In the genomic region with DNA sequence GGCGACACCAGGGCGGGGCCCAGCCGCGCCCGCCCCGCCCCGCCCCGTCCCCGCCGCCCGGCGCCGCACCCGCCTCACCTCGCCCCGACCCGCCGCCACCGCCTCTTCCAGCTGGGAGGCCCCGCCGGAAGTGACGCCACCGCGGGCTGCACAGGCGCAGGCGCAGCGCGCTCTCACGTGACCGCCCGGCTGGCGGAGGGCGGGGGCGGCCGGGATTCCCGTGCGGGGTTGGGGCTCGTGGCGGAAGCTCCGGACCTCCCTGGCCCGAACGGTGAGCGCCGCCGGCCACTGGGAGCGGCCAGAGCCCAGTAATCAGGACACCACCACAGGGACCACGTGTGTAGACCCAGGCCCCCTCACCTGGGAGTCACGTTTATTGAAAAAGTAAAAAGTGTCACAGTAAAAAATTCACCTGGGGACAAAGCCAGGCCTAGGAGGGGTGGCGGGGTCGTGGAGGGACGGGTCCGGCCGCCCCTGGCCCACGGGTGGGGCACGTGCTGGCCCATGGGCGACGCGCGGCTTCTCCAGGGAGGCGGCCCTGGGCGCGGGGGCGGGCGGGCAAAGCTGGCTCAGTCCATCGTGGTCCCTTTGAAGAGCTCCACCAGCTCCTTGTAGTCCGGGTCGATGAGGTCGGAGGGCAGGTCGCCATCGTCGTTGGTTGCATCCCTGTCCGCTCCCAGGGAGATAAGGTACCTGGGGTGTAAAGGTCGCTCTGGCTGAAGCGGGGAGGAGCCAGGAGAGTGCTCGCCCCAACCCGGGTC, we compare ENCODE assay signal across 1 cellular context.
A peak's percentile ranks its signal among the peaks of the same experiment; 100 is the strongest.
TF ChIP-seq lines count a peak whose summit lies in the region.

A gene with protein sequence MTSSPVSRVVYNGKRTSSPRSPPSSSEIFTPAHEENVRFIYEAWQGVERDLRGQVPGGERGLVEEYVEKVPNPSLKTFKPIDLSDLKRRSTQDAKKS (minus strand): TSS at position 132 of the 761 bp plus-strand sequence. CDS start 8,785 bp downstream, outside the sequence.

TF ChIP-seq in K562, 482 proteins besides CTCF, POLR2A, EP300 and RAD21 (continued from another document and continues in another):
- TF ChIP-seq, protein P1, sequence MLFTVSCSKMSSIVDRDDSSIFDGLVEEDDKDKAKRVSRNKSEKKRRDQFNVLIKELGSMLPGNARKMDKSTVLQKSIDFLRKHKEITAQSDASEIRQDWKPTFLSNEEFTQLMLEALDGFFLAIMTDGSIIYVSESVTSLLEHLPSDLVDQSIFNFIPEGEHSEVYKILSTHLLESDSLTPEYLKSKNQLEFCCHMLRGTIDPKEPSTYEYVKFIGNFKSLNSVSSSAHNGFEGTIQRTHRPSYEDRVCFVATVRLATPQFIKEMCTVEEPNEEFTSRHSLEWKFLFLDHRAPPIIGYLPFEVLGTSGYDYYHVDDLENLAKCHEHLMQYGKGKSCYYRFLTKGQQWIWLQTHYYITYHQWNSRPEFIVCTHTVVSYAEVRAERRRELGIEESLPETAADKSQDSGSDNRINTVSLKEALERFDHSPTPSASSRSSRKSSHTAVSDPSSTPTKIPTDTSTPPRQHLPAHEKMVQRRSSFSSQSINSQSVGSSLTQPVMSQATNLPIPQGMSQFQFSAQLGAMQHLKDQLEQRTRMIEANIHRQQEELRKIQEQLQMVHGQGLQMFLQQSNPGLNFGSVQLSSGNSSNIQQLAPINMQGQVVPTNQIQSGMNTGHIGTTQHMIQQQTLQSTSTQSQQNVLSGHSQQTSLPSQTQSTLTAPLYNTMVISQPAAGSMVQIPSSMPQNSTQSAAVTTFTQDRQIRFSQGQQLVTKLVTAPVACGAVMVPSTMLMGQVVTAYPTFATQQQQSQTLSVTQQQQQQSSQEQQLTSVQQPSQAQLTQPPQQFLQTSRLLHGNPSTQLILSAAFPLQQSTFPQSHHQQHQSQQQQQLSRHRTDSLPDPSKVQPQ (CRISPR knock-in tag; IDR thresholded peaks at IDR 0.05; ENCODE audit: borderline replicate concordance): no peak
- TF ChIP-seq CAMTA2 (CRISPR knock-in tag; conservative IDR thresholded peaks at IDR 0.05) (no peak), KLF10 (CRISPR knock-in tag; IDR thresholded peaks at IDR 0.05) (no peak), PRMT5 (CRISPR knock-in tag; IDR thresholded peaks at IDR 0.05) (no peak), NFE2 (IDR thresholded peaks at IDR 0.05; ENCODE audit: low read depth) (no peak), ZNF3 (CRISPR knock-in tag; IDR thresholded peaks at IDR 0.05) (no peak), ZNF76 (CRISPR knock-in tag; IDR thresholded peaks at IDR 0.05; ENCODE audit: borderline replicate concordance) (no peak), ATF1 (CRISPR knock-in tag; IDR thresholded peaks at IDR 0.05) (no peak), ATF1 (tag; IDR thresholded peaks at IDR 0.05) (peak; percentile 72), STAT5B (CRISPR knock-in tag; IDR thresholded peaks at IDR 0.05) (0 out of 2 replicates have a peak, but pooled peaks have one; percentile 28), NFXL1 (CRISPR knock-in tag; IDR thresholded peaks at IDR 0.05) (no peak), ZNF589 (CRISPR knock-in tag; IDR thresholded peaks at IDR 0.05; ENCODE audit: low read depth) (peak; percentile 65; the same call in 1 of the 2 replicates), PHF20 (IDR thresholded peaks at IDR 0.05; ENCODE audit: partially characterized antibody) (peak; percentile 61), CTBP1 (IDR thresholded peaks at IDR 0.05; ENCODE audit: borderline replicate concordance) (no peak; the same call in 1 of the 2 replicates), GATAD2B (IDR thresholded peaks at IDR 0.05; ENCODE audit: borderline replicate concordance) (no peak), GTF2A2 (tag; IDR thresholded peaks at IDR 0.05) (no peak), KLF6 (CRISPR knock-in tag; IDR thresholded peaks at IDR 0.05; ENCODE audit: borderline replicate concordance) (no peak), ZNF644 (tag; IDR thresholded peaks at IDR 0.05; ENCODE audit: low read depth) (no peak; the same call in 1 of the 2 replicates), HIVEP1 (CRISPR knock-in tag; IDR thresholded peaks at IDR 0.05) (no peak), JUN (IDR thresholded peaks at IDR 0.05; ENCODE audit: borderline replicate concordance, low read depth, low read length) (0 out of 2 replicates have a peak, but pooled peaks have one; percentile 9), JUN (CRISPR knock-in tag; IDR thresholded peaks at IDR 0.05; ENCODE audit: borderline replicate concordance) (no peak; the same call in 1 of the 2 replicates), TAF15 (IDR thresholded peaks at IDR 0.05; ENCODE audit: low read depth, low read length) (no peak), CCNT2 (IDR thresholded peaks at IDR 0.05; ENCODE audit: borderline replicate concordance, extremely low read depth, insufficient read length, low read depth, low read length) (peak; percentile 92), POLR2AphosphoS2 (IDR thresholded peaks at IDR 0.05; ENCODE audit: low read length) (no peak), ZBTB1 (CRISPR knock-in tag; IDR thresholded peaks at IDR 0.05; ENCODE audit: borderline replicate concordance, low read depth) (no peak), EWSR1 (IDR thresholded peaks at IDR 0.05; ENCODE audit: borderline replicate concordance, low read depth, partially characterized antibody) (no peak)
- TF ChIP-seq, protein P2, sequence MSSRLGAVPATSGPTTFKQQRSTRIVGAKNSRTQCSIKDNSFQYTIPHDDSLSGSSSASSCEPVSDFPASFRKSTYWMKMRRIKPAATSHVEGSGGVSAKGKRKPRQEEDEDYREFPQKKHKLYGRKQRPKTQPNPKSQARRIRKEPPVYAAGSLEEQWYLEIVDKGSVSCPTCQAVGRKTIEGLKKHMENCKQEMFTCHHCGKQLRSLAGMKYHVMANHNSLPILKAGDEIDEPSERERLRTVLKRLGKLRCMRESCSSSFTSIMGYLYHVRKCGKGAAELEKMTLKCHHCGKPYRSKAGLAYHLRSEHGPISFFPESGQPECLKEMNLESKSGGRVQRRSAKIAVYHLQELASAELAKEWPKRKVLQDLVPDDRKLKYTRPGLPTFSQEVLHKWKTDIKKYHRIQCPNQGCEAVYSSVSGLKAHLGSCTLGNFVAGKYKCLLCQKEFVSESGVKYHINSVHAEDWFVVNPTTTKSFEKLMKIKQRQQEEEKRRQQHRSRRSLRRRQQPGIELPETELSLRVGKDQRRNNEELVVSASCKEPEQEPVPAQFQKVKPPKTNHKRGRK (tag; IDR thresholded peaks at IDR 0.05): no peak
- TF ChIP-seq, protein P3, sequence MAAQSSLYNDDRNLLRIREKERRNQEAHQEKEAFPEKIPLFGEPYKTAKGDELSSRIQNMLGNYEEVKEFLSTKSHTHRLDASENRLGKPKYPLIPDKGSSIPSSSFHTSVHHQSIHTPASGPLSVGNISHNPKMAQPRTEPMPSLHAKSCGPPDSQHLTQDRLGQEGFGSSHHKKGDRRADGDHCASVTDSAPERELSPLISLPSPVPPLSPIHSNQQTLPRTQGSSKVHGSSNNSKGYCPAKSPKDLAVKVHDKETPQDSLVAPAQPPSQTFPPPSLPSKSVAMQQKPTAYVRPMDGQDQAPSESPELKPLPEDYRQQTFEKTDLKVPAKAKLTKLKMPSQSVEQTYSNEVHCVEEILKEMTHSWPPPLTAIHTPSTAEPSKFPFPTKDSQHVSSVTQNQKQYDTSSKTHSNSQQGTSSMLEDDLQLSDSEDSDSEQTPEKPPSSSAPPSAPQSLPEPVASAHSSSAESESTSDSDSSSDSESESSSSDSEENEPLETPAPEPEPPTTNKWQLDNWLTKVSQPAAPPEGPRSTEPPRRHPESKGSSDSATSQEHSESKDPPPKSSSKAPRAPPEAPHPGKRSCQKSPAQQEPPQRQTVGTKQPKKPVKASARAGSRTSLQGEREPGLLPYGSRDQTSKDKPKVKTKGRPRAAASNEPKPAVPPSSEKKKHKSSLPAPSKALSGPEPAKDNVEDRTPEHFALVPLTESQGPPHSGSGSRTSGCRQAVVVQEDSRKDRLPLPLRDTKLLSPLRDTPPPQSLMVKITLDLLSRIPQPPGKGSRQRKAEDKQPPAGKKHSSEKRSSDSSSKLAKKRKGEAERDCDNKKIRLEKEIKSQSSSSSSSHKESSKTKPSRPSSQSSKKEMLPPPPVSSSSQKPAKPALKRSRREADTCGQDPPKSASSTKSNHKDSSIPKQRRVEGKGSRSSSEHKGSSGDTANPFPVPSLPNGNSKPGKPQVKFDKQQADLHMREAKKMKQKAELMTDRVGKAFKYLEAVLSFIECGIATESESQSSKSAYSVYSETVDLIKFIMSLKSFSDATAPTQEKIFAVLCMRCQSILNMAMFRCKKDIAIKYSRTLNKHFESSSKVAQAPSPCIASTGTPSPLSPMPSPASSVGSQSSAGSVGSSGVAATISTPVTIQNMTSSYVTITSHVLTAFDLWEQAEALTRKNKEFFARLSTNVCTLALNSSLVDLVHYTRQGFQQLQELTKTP (IDR thresholded peaks at IDR 0.05; ENCODE audit: low read depth in 1 of 2, partially characterized antibody in 2 of 2): no peak
- TF ChIP-seq, protein P4, sequence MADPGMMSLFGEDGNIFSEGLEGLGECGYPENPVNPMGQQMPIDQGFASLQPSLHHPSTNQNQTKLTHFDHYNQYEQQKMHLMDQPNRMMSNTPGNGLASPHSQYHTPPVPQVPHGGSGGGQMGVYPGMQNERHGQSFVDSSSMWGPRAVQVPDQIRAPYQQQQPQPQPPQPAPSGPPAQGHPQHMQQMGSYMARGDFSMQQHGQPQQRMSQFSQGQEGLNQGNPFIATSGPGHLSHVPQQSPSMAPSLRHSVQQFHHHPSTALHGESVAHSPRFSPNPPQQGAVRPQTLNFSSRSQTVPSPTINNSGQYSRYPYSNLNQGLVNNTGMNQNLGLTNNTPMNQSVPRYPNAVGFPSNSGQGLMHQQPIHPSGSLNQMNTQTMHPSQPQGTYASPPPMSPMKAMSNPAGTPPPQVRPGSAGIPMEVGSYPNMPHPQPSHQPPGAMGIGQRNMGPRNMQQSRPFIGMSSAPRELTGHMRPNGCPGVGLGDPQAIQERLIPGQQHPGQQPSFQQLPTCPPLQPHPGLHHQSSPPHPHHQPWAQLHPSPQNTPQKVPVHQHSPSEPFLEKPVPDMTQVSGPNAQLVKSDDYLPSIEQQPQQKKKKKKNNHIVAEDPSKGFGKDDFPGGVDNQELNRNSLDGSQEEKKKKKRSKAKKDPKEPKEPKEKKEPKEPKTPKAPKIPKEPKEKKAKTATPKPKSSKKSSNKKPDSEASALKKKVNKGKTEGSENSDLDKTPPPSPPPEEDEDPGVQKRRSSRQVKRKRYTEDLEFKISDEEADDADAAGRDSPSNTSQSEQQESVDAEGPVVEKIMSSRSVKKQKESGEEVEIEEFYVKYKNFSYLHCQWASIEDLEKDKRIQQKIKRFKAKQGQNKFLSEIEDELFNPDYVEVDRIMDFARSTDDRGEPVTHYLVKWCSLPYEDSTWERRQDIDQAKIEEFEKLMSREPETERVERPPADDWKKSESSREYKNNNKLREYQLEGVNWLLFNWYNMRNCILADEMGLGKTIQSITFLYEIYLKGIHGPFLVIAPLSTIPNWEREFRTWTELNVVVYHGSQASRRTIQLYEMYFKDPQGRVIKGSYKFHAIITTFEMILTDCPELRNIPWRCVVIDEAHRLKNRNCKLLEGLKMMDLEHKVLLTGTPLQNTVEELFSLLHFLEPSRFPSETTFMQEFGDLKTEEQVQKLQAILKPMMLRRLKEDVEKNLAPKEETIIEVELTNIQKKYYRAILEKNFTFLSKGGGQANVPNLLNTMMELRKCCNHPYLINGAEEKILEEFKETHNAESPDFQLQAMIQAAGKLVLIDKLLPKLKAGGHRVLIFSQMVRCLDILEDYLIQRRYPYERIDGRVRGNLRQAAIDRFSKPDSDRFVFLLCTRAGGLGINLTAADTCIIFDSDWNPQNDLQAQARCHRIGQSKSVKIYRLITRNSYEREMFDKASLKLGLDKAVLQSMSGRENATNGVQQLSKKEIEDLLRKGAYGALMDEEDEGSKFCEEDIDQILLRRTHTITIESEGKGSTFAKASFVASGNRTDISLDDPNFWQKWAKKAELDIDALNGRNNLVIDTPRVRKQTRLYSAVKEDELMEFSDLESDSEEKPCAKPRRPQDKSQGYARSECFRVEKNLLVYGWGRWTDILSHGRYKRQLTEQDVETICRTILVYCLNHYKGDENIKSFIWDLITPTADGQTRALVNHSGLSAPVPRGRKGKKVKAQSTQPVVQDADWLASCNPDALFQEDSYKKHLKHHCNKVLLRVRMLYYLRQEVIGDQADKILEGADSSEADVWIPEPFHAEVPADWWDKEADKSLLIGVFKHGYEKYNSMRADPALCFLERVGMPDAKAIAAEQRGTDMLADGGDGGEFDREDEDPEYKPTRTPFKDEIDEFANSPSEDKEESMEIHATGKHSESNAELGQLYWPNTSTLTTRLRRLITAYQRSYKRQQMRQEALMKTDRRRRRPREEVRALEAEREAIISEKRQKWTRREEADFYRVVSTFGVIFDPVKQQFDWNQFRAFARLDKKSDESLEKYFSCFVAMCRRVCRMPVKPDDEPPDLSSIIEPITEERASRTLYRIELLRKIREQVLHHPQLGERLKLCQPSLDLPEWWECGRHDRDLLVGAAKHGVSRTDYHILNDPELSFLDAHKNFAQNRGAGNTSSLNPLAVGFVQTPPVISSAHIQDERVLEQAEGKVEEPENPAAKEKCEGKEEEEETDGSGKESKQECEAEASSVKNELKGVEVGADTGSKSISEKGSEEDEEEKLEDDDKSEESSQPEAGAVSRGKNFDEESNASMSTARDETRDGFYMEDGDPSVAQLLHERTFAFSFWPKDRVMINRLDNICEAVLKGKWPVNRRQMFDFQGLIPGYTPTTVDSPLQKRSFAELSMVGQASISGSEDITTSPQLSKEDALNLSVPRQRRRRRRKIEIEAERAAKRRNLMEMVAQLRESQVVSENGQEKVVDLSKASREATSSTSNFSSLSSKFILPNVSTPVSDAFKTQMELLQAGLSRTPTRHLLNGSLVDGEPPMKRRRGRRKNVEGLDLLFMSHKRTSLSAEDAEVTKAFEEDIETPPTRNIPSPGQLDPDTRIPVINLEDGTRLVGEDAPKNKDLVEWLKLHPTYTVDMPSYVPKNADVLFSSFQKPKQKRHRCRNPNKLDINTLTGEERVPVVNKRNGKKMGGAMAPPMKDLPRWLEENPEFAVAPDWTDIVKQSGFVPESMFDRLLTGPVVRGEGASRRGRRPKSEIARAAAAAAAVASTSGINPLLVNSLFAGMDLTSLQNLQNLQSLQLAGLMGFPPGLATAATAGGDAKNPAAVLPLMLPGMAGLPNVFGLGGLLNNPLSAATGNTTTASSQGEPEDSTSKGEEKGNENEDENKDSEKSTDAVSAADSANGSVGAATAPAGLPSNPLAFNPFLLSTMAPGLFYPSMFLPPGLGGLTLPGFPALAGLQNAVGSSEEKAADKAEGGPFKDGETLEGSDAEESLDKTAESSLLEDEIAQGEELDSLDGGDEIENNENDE (IDR thresholded peaks at IDR 0.05; ENCODE audit: low read depth, low read length): no peak
- TF ChIP-seq, protein P5, sequence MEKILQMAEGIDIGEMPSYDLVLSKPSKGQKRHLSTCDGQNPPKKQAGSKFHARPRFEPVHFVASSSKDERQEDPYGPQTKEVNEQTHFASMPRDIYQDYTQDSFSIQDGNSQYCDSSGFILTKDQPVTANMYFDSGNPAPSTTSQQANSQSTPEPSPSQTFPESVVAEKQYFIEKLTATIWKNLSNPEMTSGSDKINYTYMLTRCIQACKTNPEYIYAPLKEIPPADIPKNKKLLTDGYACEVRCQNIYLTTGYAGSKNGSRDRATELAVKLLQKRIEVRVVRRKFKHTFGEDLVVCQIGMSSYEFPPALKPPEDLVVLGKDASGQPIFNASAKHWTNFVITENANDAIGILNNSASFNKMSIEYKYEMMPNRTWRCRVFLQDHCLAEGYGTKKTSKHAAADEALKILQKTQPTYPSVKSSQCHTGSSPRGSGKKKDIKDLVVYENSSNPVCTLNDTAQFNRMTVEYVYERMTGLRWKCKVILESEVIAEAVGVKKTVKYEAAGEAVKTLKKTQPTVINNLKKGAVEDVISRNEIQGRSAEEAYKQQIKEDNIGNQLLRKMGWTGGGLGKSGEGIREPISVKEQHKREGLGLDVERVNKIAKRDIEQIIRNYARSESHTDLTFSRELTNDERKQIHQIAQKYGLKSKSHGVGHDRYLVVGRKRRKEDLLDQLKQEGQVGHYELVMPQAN (IDR thresholded peaks at IDR 0.05; ENCODE audit: borderline replicate concordance): peak; percentile 70; the same call in 1 of the 2 replicates
